ENCODE assay signal across 8 cellular contexts in genomic region chr19:3625996-3626472, GRCh38. TPM values are rescaled to one million over a fixed set of nuclear protein-coding genes. Genes with fewer than 3 reads are reported as not detected.
A peak's percentile ranks its signal among the peaks of the same experiment; 100 is the strongest.
DNase-seq lines count a peak whose midpoint lies in the region; ATAC-seq and TF ChIP-seq lines count a peak whose summit lies in the region.

No MANE protein-coding gene starts in this region.

- no peaks in the 10 kb centered on the region for H3K27me3 Mint-ChIP-seq in activated CD8-positive, alpha-beta memory T cell treated with anti-CD3 and anti-CD28 coated beads, Interleukin-2, amount 10 ng/mL, durations not matched to agents 7 days and 5 days
- peaks cover 5% of the 10 kb centered on the region for H3K27me3 Mint-ChIP-seq in nephron progenitor cell (ENCODE audit: low read depth, poor library complexity)

- peak overlapping the region; percentile 98 for H3K27ac Mint-ChIP-seq in activated CD8-positive, alpha-beta memory T cell treated with anti-CD3 and anti-CD28 coated beads, Interleukin-2, amount 10 ng/mL, durations not matched to agents 7 days and 5 days
- peak overlapping the region; percentile 14 for H3K27ac Mint-ChIP-seq in nephron progenitor cell

- H3K9me2 ChIP-seq in OCI-LY1 (ENCODE audit: low read depth, low read length), result no peaks in the 10 kb centered on the region

- H3K27me3 ChIP-seq in OCI-LY1 (ENCODE audit: insufficient read depth, low read length), result no peaks in the 10 kb centered on the region

- no peaks in the 10 kb centered on the region for H3K9me3 ChIP-seq in OCI-LY1 (ENCODE audit: low read length)

- H3F3A ChIP-seq in OCI-LY1 (ENCODE audit: insufficient read depth, low read length), result no peaks in the 10 kb centered on the region

- TF ChIP-seq CTCF in OCI-LY1 (IDR thresholded peaks at IDR 0.05; ENCODE audit: low read length), result no peak
- no peak for TF ChIP-seq CTCF in nephron progenitor cell (IDR thresholded peaks at IDR 0.05)

- peaks cover 5% of the 10 kb centered on the region for H3K36me3 Mint-ChIP-seq in activated CD8-positive, alpha-beta memory T cell treated with anti-CD3 and anti-CD28 coated beads, Interleukin-2, amount 10 ng/mL, durations not matched to agents 7 days and 5 days
- H3K36me3 Mint-ChIP-seq in nephron progenitor cell (ENCODE audit: low read depth), result peaks cover 18% of the 10 kb centered on the region

- peak overlapping the region; percentile 72 for H3K4me3 ChIP-seq in OCI-LY1 (ENCODE audit: low read depth, low read length, poor library complexity, severe bottlenecking)

- H3K4me1 Mint-ChIP-seq in activated CD8-positive, alpha-beta memory T cell treated with anti-CD3 and anti-CD28 coated beads, Interleukin-2, amount 10 ng/mL, durations not matched to agents 7 days and 5 days, result peaks cover 24% of the 10 kb centered on the region
- peaks cover 29% of the 10 kb centered on the region for H3K4me1 Mint-ChIP-seq in nephron progenitor cell

- no peak for DNase-seq in activated CD8-positive, alpha-beta memory T cell treated with anti-CD3 and anti-CD28 coated beads, Interleukin-2, amount 10 ng/mL, durations not matched to agents 7 days and 5 days
- DNase-seq in activated CD8-positive, alpha-beta memory T cell treated with anti-CD3 and anti-CD28 coated beads for 24 hours, result no peak
- peak; percentile 14 for DNase-seq in effector CD4-positive, alpha-beta T cell
- DNase-seq in nephron progenitor cell, result no peak
- no peak for DNase-seq in cortex of kidney (lab: John Stamatoyannopoulos, UW)
- no peak for DNase-seq in 8988T

- peaks cover 19% of the 10 kb centered on the region for H3K4me1 ChIP-seq in OCI-LY1 (ENCODE audit: insufficient read depth, low read length, severe bottlenecking)

- peak overlapping the region; percentile 91 for H3K4me2 ChIP-seq in OCI-LY1 (ENCODE audit: low read length)

- peaks cover 16% of the 10 kb centered on the region for H3K79me2 ChIP-seq in OCI-LY1 (ENCODE audit: insufficient read depth, low read length)

- H4K20me1 ChIP-seq in OCI-LY1 (ENCODE audit: insufficient read depth, low read length), result no peaks in the 10 kb centered on the region

- H3K36me3 ChIP-seq in OCI-LY1 (ENCODE audit: insufficient read depth, low read length), result peaks cover 15% of the 10 kb centered on the region

- CTCF ChIA-PET in activated CD8-positive, alpha-beta memory T cell treated with anti-CD3 and anti-CD28 coated beads, Interleukin-2, amount 10 ng/mL, durations not matched to agents 7 days and 5 days (lab: Charles Lee), result no interaction called here

- H3K9me3 Mint-ChIP-seq in activated CD8-positive, alpha-beta memory T cell treated with anti-CD3 and anti-CD28 coated beads, Interleukin-2, amount 10 ng/mL, durations not matched to agents 7 days and 5 days (ENCODE audit: low read depth), result no peaks in the 10 kb centered on the region
- no peaks in the 10 kb centered on the region for H3K9me3 Mint-ChIP-seq in nephron progenitor cell

- no peak overlapping the region for H2AFZ ChIP-seq in OCI-LY1 (ENCODE audit: low read length)

- peak overlapping the region; percentile 86 for H3K4me3 Mint-ChIP-seq in activated CD8-positive, alpha-beta memory T cell treated with anti-CD3 and anti-CD28 coated beads, Interleukin-2, amount 10 ng/mL, durations not matched to agents 7 days and 5 days
- peak overlapping the region; percentile 96 for H3K4me3 Mint-ChIP-seq in nephron progenitor cell

- H3K9ac ChIP-seq in OCI-LY1 (ENCODE audit: low read length), result peak overlapping the region; percentile 70

- ATAC-seq in activated CD8-positive, alpha-beta memory T cell treated with anti-CD3 and anti-CD28 coated beads, Interleukin-2, amount 10 ng/mL, durations not matched to agents 7 days and 5 days, result peak; percentile 3
- no peak for ATAC-seq in HG03025 (IDR thresholded peaks at IDR 0.05; ENCODE audit: low FRiP score, unreplicated experiment)

- H3K27ac ChIP-seq in OCI-LY1 (ENCODE audit: low read depth, low read length, poor library complexity, severe bottlenecking), result no peak overlapping the region

RNA-seq across cellular contexts. Expression of gene CACTIN, which starts 0.6 kb away (rescaled TPM):
- 10 to 100 TPM; 33.4 to 33.7 TPM for total RNA-seq in activated CD8-positive, alpha-beta memory T cell treated with anti-CD3 and anti-CD28 coated beads, Interleukin-2, amount 10 ng/mL, durations not matched to agents 7 days and 5 days

RNA-seq across cellular contexts. Expression of gene TBXA2R, which starts 19.4 kb away (rescaled TPM):
- under 1 TPM; 0.26 to 0.54 TPM for total RNA-seq in activated CD8-positive, alpha-beta memory T cell treated with anti-CD3 and anti-CD28 coated beads, Interleukin-2, amount 10 ng/mL, durations not matched to agents 7 days and 5 days

RNA-seq across cellular contexts. Expression of gene GIPC3, which starts 40.8 kb away (rescaled TPM):
- under 1 TPM; 0.15 to 0.23 TPM for total RNA-seq in activated CD8-positive, alpha-beta memory T cell treated with anti-CD3 and anti-CD28 coated beads, Interleukin-2, amount 10 ng/mL, durations not matched to agents 7 days and 5 days

RNA-seq across cellular contexts. Expression of gene HMG20B, which starts 53.3 kb away (rescaled TPM):
- total RNA-seq in activated CD8-positive, alpha-beta memory T cell treated with anti-CD3 and anti-CD28 coated beads, Interleukin-2, amount 10 ng/mL, durations not matched to agents 7 days and 5 days, result 10 to 100 TPM; 50.7 to 51.7 TPM
